In genomic region chr19:6060600-6061391, GRCh38 we compare ENCODE assay signal across 1 cellular context.
TF ChIP-seq lines count a peak whose summit lies in the region.

No MANE protein-coding gene starts in this region.

TF ChIP-seq in K562, 482 proteins besides CTCF, POLR2A, EP300 and RAD21 (continued from another document and continues in another):
- TF ChIP-seq IRF9 (tag; IDR thresholded peaks at IDR 0.05) (peak; percentile 78), ZNF76 (CRISPR knock-in tag; IDR thresholded peaks at IDR 0.05; ENCODE audit: borderline replicate concordance) (peak; percentile 84), TARDBP (IDR thresholded peaks at IDR 0.05) (no peak; the same call in 1 of the 2 replicates), SP2 (IDR thresholded peaks at IDR 0.05; ENCODE audit: extremely low read depth, low read depth, low read length, poor library complexity, severe bottlenecking) (no peak), HES1 (IDR thresholded peaks at IDR 0.05; ENCODE audit: low read depth) (peak; percentile 99), MEF2A (IDR thresholded peaks at IDR 0.05; ENCODE audit: control insufficient read depth, low read depth, low read length) (peak; percentile 59), ZFX (CRISPR knock-in tag; IDR thresholded peaks at IDR 0.05) (peak; percentile 90), KLF1 (tag; IDR thresholded peaks at IDR 0.05) (peak; percentile 37; the same call in 1 of the 2 replicates), HMG20A (CRISPR knock-in tag; conservative IDR thresholded peaks at IDR 0.05) (no peak), ETV1 (tag; conservative IDR thresholded peaks at IDR 0.05; ENCODE audit: low read depth) (peak; percentile 99), PCBP2 (IDR thresholded peaks at IDR 0.05; ENCODE audit: low read depth, low read length, poor library complexity, severe bottlenecking) (no peak), MEF2D (tag; conservative IDR thresholded peaks at IDR 0.05; ENCODE audit: low read depth) (peak; percentile 94), ZNF124 (CRISPR knock-in tag; IDR thresholded peaks at IDR 0.05) (0 out of 2 replicates have a peak, but pooled peaks have one; percentile 51), HNRNPUL1 (IDR thresholded peaks at IDR 0.05; ENCODE audit: low read length) (no peak), NKRF (IDR thresholded peaks at IDR 0.05; ENCODE audit: borderline replicate concordance) (no peak; the same call in 1 of the 2 replicates), ZNF512 (tag; IDR thresholded peaks at IDR 0.05) (no peak), ZBTB7A (IDR thresholded peaks at IDR 0.05; ENCODE audit: borderline replicate concordance, control insufficient read depth, low read depth, low read length) (peak; percentile 80), CBFB (CRISPR knock-in tag; IDR thresholded peaks at IDR 0.05) (0 out of 2 replicates have a peak, but pooled peaks have one; percentile 48), CHD2 (IDR thresholded peaks at IDR 0.05; ENCODE audit: low read depth, low read length) (0 out of 2 replicates have a peak, but pooled peaks have one; percentile 15), ZBTB1 (CRISPR knock-in tag; IDR thresholded peaks at IDR 0.05; ENCODE audit: borderline replicate concordance, low read depth) (no peak), POLR2H (tag; IDR thresholded peaks at IDR 0.05; ENCODE audit: low read depth) (no peak), DEAF1 (CRISPR knock-in tag; IDR thresholded peaks at IDR 0.05) (no peak), MIER1 (IDR thresholded peaks at IDR 0.05; ENCODE audit: low read depth) (no peak), ZNF253 (CRISPR knock-in tag; conservative IDR thresholded peaks at IDR 0.05) (no peak; the same call in 1 of the 2 replicates), RNF219 (CRISPR knock-in tag; IDR thresholded peaks at IDR 0.05) (no peak), SMARCA5 (IDR thresholded peaks at IDR 0.05) (0 out of 2 replicates have a peak, but pooled peaks have one; percentile 22), ZFP30 (CRISPR knock-in tag; IDR thresholded peaks at IDR 0.05; ENCODE audit: borderline replicate concordance) (no peak), CCNT2 (IDR thresholded peaks at IDR 0.05; ENCODE audit: borderline replicate concordance, extremely low read depth, insufficient read length, low read depth, low read length) (peak; percentile 67), NR1H2 (CRISPR knock-in tag; IDR thresholded peaks at IDR 0.05) (peak; percentile 33; the same call in 1 of the 2 replicates), RAD51 (IDR thresholded peaks at IDR 0.05; ENCODE audit: borderline replicate concordance, low read depth) (peak; percentile 78), BRD4 (IDR thresholded peaks at IDR 0.05) (no peak), ZSCAN32 (CRISPR knock-in tag; IDR thresholded peaks at IDR 0.05) (no peak), ASH1L (IDR thresholded peaks at IDR 0.05; ENCODE audit: borderline replicate concordance, low read depth, partially characterized antibody) (no peak), HNRNPLL (IDR thresholded peaks at IDR 0.05; ENCODE audit: low read depth, low read length, poor library complexity, severe bottlenecking) (peak; percentile 75), ZNF316 (IDR thresholded peaks at IDR 0.05) (peak; percentile 79), ARID3A (IDR thresholded peaks at IDR 0.05; ENCODE audit: borderline replicate concordance, low read depth, low read length) (no peak), ZNF75A (CRISPR knock-in tag; IDR thresholded peaks at IDR 0.05) (no peak), SIN3B (IDR thresholded peaks at IDR 0.05; ENCODE audit: low read depth) (no peak), HOMEZ (CRISPR knock-in tag; IDR thresholded peaks at IDR 0.05) (no peak), MYC (IDR thresholded peaks at IDR 0.05; ENCODE audit: low read depth, low read length) (peak; percentile 95), MYC (CRISPR knock-in tag; IDR thresholded peaks at IDR 0.05; ENCODE audit: borderline replicate concordance, low read depth) (peak; percentile 71; the same call in 1 of the 2 replicates), ZNF311 (CRISPR knock-in tag; IDR thresholded peaks at IDR 0.05) (peak; percentile 76; the same call in 1 of the 2 replicates), ZBTB26 (CRISPR knock-in tag; IDR thresholded peaks at IDR 0.05) (no peak), ZFP36 (IDR thresholded peaks at IDR 0.05; ENCODE audit: low read depth, low read length, partially characterized antibody) (no peak), FOXA3 (CRISPR knock-in tag; conservative IDR thresholded peaks at IDR 0.05 in 1 of 2, IDR thresholded peaks at IDR 0.05 in 1 of 2) (no peak), MBD2 (IDR thresholded peaks at IDR 0.05; ENCODE audit: borderline replicate concordance, low read depth) (peak; percentile 75; the same call in 1 of the 2 replicates), OTX1 (CRISPR knock-in tag; IDR thresholded peaks at IDR 0.05) (peak; percentile 51; the same call in 1 of the 2 replicates), ZNF41 (CRISPR knock-in tag; conservative IDR thresholded peaks at IDR 0.05) (no peak), STAT5B (CRISPR knock-in tag; IDR thresholded peaks at IDR 0.05) (no peak), RNF2 (IDR thresholded peaks at IDR 0.05) (peak; percentile 98), THRAP3 (IDR thresholded peaks at IDR 0.05; ENCODE audit: borderline replicate concordance) (no peak), ATF6 (CRISPR knock-in tag; IDR thresholded peaks at IDR 0.05) (peak; percentile 77; the same call in 1 of the 2 replicates), U2AF1 (optimal IDR thresholded peaks at IDR 0.05; ENCODE audit: low read depth, low read length) (no peak), SRSF9 (IDR thresholded peaks at IDR 0.05; ENCODE audit: borderline replicate concordance, low read depth, low read length) (no peak), DMBX1 (CRISPR knock-in tag; IDR thresholded peaks at IDR 0.05; ENCODE audit: borderline replicate concordance) (peak; percentile 92)
